8 cellular contexts compared by ENCODE assay signal in genomic region chr11:67996622-67997459, GRCh38. TPM values are rescaled to one million over a fixed set of nuclear protein-coding genes. Genes with fewer than 3 reads are reported as not detected.
DNase-seq lines count a peak whose midpoint lies in the region; ATAC-seq and TF ChIP-seq lines count a peak whose summit lies in the region.

No MANE protein-coding gene starts in this region.

- no peak for ATAC-seq in HG03439 (IDR thresholded peaks at IDR 0.05; ENCODE audit: unreplicated experiment)
- no peak for ATAC-seq in GM18498 (IDR thresholded peaks at IDR 0.05; ENCODE audit: unreplicated experiment)

- H3K4me3 Mint-ChIP-seq in neural crest cell, result peak overlapping the region; percentile 77

- H3K27ac Mint-ChIP-seq in neural crest cell (ENCODE audit: unreplicated experiment), result no peak overlapping the region

- TF ChIP-seq CTCF in neural crest cell (conservative IDR thresholded peaks at IDR 0.05), result no peak

- peak; percentile 68 for DNase-seq in DMS53 (lab: John Stamatoyannopoulos, UW)
- DNase-seq in DMS53 treated with DMSO at 0.1 percent for 48 hours (lab: John Stamatoyannopoulos, UW; ENCODE audit: unreplicated experiment), result no peak
- DNase-seq in RPMI8226, result peak; percentile 63
- DNase-seq in ecto neural progenitor cell (ENCODE audit: low spot score), result peak; percentile 88
- DNase-seq in neural crest cell (ENCODE audit: low read depth, low spot score), result peak; percentile 58
- DNase-seq in NCI-H1694 treated with DMSO at 0.1 percent for 48 hours (lab: John Stamatoyannopoulos, UW), result no peak

- H3K27me3 Mint-ChIP-seq in neural crest cell (ENCODE audit: low read depth), result peaks cover 30% of the 10 kb centered on the region

- peaks cover 5% of the 10 kb centered on the region for H3K4me1 Mint-ChIP-seq in neural crest cell

- H3K9me3 Mint-ChIP-seq in neural crest cell, result no peaks in the 10 kb centered on the region

- no peaks in the 10 kb centered on the region for H3K36me3 Mint-ChIP-seq in neural crest cell (ENCODE audit: low read depth)

RNA-seq across cellular contexts. Expression of gene UNC93B1, which starts 7.1 kb away (rescaled TPM):
- total RNA-seq in neural crest cell, result 3.9 and 4.3 TPM in 2 replicates

RNA-seq across cellular contexts. Expression of gene ALDH3B1, which starts 13.3 kb away (rescaled TPM):
- 0.23 and 0.35 TPM in 2 replicates for total RNA-seq in neural crest cell

RNA-seq across cellular contexts. Expression of gene NDUFS8, which starts 33.6 kb away (rescaled TPM):
- 150 and 155 TPM in 2 replicates for total RNA-seq in neural crest cell

RNA-seq across cellular contexts. Expression of gene TCIRG1, which starts 42.0 kb away (rescaled TPM):
- total RNA-seq in neural crest cell, result 8.1 and 10.2 TPM in 2 replicates

Comparison
In these comparisons a context has a peak if more than half of its experiments do, and no peak if none do; other contexts are left out.
1. DNase-seq: peak in DMS53 (single experiment), RPMI8226 (single experiment), ecto neural progenitor cell (single experiment) and neural crest cell (single experiment); none in DMS53 treated with DMSO at 0.1 percent for 48 hours (single experiment) and NCI-H1694 treated with DMSO at 0.1 percent for 48 hours (single experiment).